ENCODE assay signal across 18 cellular contexts in genomic region chr6:25038992-25039391, GRCh38.
DNase-seq lines count a peak whose midpoint lies in the region; ATAC-seq and TF ChIP-seq lines count a peak whose summit lies in the region.
"Had no signal": no experiment of that assay in that cellular context is flagged by ENCODE, and none has a peak within 500 bp of the region (broad histone marks: within the 10 kb centered on the region; RNA-seq: fewer than 3 reads in every experiment).

No MANE protein-coding gene starts in this region.

- no peak overlapping the region for H3K4ac ChIP-seq in trophoblast cell (ENCODE audit: low read depth, low read length)

- intact Hi-C loops in dorsolateral prefrontal cortex (cut with DNase I): no loop called here

- no peak overlapping the region for H3K18ac ChIP-seq in trophoblast cell (ENCODE audit: low read length)

- peak in 1 of 3 donors; percentile 80 for DNase-seq in CD4-positive, CD25-positive, alpha-beta regulatory T cell
- DNase-seq in DND-41 (peak; percentile 66), SJCRH30 (peak in 1 of 2 experiments; percentile 15), dorsolateral prefrontal cortex (no peak), NOMO-1 (lab: John Stamatoyannopoulos, UW; ENCODE audit: unreplicated experiment in 2 of 2) (no peak), trophoblast cell (no peak)
- DNase-seq in central memory CD8-positive, alpha-beta T cell (ENCODE audit: low spot score in 2 of 2): no peak
- DNase-seq: activated CD4-positive, CD25-positive, alpha-beta regulatory T cell; head of caudate nucleus; KG1; NCI-H1436 treated with DMSO at 0.1 percent for 48 hours; pancreas; PC-9; stimulated activated naive CD4-positive, alpha-beta T cell treated with Interleukin-2 at 50 U/mL for 16 hours had no signal

- no peak overlapping the region for H2BK12ac ChIP-seq in trophoblast cell (ENCODE audit: low read length)

- H3K27me3 ChIP-seq in CD4-positive, CD25-positive, alpha-beta regulatory T cell (ENCODE audit: control insufficient read depth, insufficient read depth, low read length): no peaks in the 10 kb centered on the region
- H3K27me3 ChIP-seq in DND-41 (ENCODE audit: insufficient read depth, low read length, poor library complexity) (no peaks in the 10 kb centered on the region), SJCRH30 (no peaks in the 10 kb centered on the region), dorsolateral prefrontal cortex (peaks cover 0 to 21% (median 0%) of the 10 kb centered on the region in 45 donors), trophoblast cell (ENCODE audit: insufficient read depth, low read length) (no peaks in the 10 kb centered on the region)
- H3K27me3 ChIP-seq: esophagus muscularis mucosa, pancreas, vagina had no signal

- H3K9me3 ChIP-seq in CD4-positive, CD25-positive, alpha-beta regulatory T cell (ENCODE audit: control insufficient read depth in 2 of 2, low read length in 2 of 2): no peaks in the 10 kb centered on the region
- no peaks in the 10 kb centered on the region for H3K9me3 ChIP-seq in DND-41 (ENCODE audit: insufficient read depth, low read length, severe bottlenecking)
- no peaks in the 10 kb centered on the region for H3K9me3 ChIP-seq in SJCRH30 (replicated peaks)
- H3K9me3 ChIP-seq in trophoblast cell (ENCODE audit: insufficient read depth, low read depth, low read length): no peaks in the 10 kb centered on the region
- H3K9me3 ChIP-seq: esophagus muscularis mucosa, pancreas, vagina had no signal

- H3K27ac Mint-ChIP-seq in CD4-positive, CD25-positive, alpha-beta regulatory T cell: peak overlapping the region; percentile 93 to 98 (median 97)
- peak overlapping the region; percentile 81 for H3K27ac Mint-ChIP-seq in central memory CD8-positive, alpha-beta T cell (ENCODE audit: low read depth)
- H3K27ac Mint-ChIP-seq: dendritic cell treated with granulocyte-macrophage colony-stimulating factor and Interleukin-4, amounts not matched to agents 40 ng/mL and 50 ng/mL, for 4 days had no signal

- H4K20me1 ChIP-seq in DND-41 (ENCODE audit: insufficient read depth, low read length): no peaks in the 10 kb centered on the region

- TF ChIP-seq CTCF in DND-41 (IDR thresholded peaks at IDR 0.05; ENCODE audit: borderline replicate concordance, extremely low read depth, low read length, poor library complexity, severe bottlenecking) (no peak), dorsolateral prefrontal cortex (IDR thresholded peaks at IDR 0.05 in 54 of 56, conservative IDR thresholded peaks at IDR 0.05 in 2 of 56; ENCODE audit: low read depth in 1 of 56, partially characterized antibody in 56 of 56) (no peak)

- H2BK5ac ChIP-seq in trophoblast cell (ENCODE audit: low read depth, low read length, poor library complexity): no peak overlapping the region

- H4K8ac ChIP-seq in trophoblast cell (ENCODE audit: low read depth, low read length): no peak overlapping the region

- no peak overlapping the region for H2AK5ac ChIP-seq in trophoblast cell (ENCODE audit: low read length)

- H4K12ac ChIP-seq in trophoblast cell (ENCODE audit: low read depth, low read length): no peak overlapping the region

- peaks cover 87% of the 10 kb centered on the region for H3K79me2 ChIP-seq in DND-41 (ENCODE audit: insufficient read depth, low read length)
- H3K79me2 ChIP-seq in trophoblast cell (ENCODE audit: control insufficient read depth, insufficient read depth, low read length, poor library complexity): peaks cover 2% of the 10 kb centered on the region

- H2AFZ ChIP-seq in DND-41 (ENCODE audit: low read depth, low read length): no peak overlapping the region
- H2AFZ ChIP-seq in trophoblast cell (ENCODE audit: insufficient read depth, low read length, poor library complexity): no peak overlapping the region
- H2AFZ ChIP-seq: PC-9 had no signal

- H2BK120ac ChIP-seq in trophoblast cell (ENCODE audit: insufficient read depth, low read length, poor library complexity): no peak overlapping the region

- peak in 1 of 2 donors; percentile 25 for ATAC-seq in CD4-positive, CD25-positive, alpha-beta regulatory T cell (ENCODE audit: low read depth in 2 of 2)
- peak; percentile 28 for ATAC-seq in DND-41 (ENCODE audit: insufficient read depth, low read depth)
- no peak for ATAC-seq in central memory CD8-positive, alpha-beta T cell (replicated peaks; ENCODE audit: extremely low read depth, poor library complexity, severe bottlenecking)
- ATAC-seq: HCT116, pancreas had no signal

- peak overlapping the region; percentile 81 for H3K4me2 ChIP-seq in DND-41 (ENCODE audit: insufficient read depth, low read length)
- H3K4me2 ChIP-seq in trophoblast cell (ENCODE audit: low read length): no peak overlapping the region
- H3K4me2 ChIP-seq: PC-9 had no signal

- H3K4me1 ChIP-seq in CD4-positive, CD25-positive, alpha-beta regulatory T cell (ENCODE audit: control insufficient read depth, insufficient read depth, low read length, poor library complexity, severe bottlenecking): peaks cover 88% of the 10 kb centered on the region
- H3K4me1 ChIP-seq in DND-41 (ENCODE audit: insufficient read depth, low read length) (peaks cover 91% of the 10 kb centered on the region), SJCRH30 (no peaks in the 10 kb centered on the region), trophoblast cell (ENCODE audit: control insufficient read depth in 1 of 2, insufficient read depth in 2 of 2, low read length in 2 of 2) (peaks cover 8 to 14% of the 10 kb centered on the region in 2 experiments)
- H3K4me1 ChIP-seq: pancreas had no signal

- no peak overlapping the region for H3K14ac ChIP-seq in trophoblast cell (ENCODE audit: low read length)

- no CpG with 5 or more reads among the region's 6 CpGs for WGBS in trophoblast cell (ENCODE audit: extremely low coverage, insufficient coverage, insufficient read length)

- H3K36me3 Mint-ChIP-seq in CD4-positive, CD25-positive, alpha-beta regulatory T cell: peaks cover 4% of the 10 kb centered on the region
- H3K36me3 Mint-ChIP-seq in central memory CD8-positive, alpha-beta T cell (ENCODE audit: insufficient read depth): peaks cover 17% of the 10 kb centered on the region

- H3K4me3 ChIP-seq in CD4-positive, CD25-positive, alpha-beta regulatory T cell (ENCODE audit: low read depth, low read length): peak overlapping the region; percentile 100
- H3K4me3 ChIP-seq in DND-41 (ENCODE audit: low read depth in 1 of 2, low read length in 2 of 2): peak overlapping the region in 1 of 2 experiments; percentile 59; a peak in 2 of 4 replicates
- no peak overlapping the region for H3K4me3 ChIP-seq in SJCRH30
- H3K4me3 ChIP-seq in dorsolateral prefrontal cortex: no peak overlapping the region
- H3K4me3 ChIP-seq in trophoblast cell (ENCODE audit: low read depth, low read length): no peak overlapping the region
- H3K4me3 ChIP-seq: esophagus muscularis mucosa, pancreas, PC-9, vagina had no signal

- peak overlapping the region; percentile 91 for H3K27ac ChIP-seq in CD4-positive, CD25-positive, alpha-beta regulatory T cell (ENCODE audit: insufficient read depth, low read length, poor library complexity, severe bottlenecking)
- H3K27ac ChIP-seq in DND-41 (ENCODE audit: low read length): peak overlapping the region; percentile 84
- peak overlapping the region; percentile 55 for H3K27ac ChIP-seq in SJCRH30
- H3K27ac ChIP-seq in dorsolateral prefrontal cortex: no peak overlapping the region
- no peak overlapping the region for H3K27ac ChIP-seq in trophoblast cell (ENCODE audit: low read depth, low read length)
- H3K27ac ChIP-seq: esophagus muscularis mucosa, pancreas, PC-9, vagina had no signal

- no peak overlapping the region for H4K91ac ChIP-seq in trophoblast cell (ENCODE audit: low read depth, low read length)

- H3K23ac ChIP-seq in trophoblast cell (ENCODE audit: low read length): no peak overlapping the region

- H3K9me3 Mint-ChIP-seq in CD4-positive, CD25-positive, alpha-beta regulatory T cell: peaks cover 0 to 2% (median 0%) of the 10 kb centered on the region in 7 donors
- H3K9me3 Mint-ChIP-seq in central memory CD8-positive, alpha-beta T cell: no peaks in the 10 kb centered on the region
- H3K9me3 Mint-ChIP-seq: dendritic cell treated with granulocyte-macrophage colony-stimulating factor and Interleukin-4, amounts not matched to agents 40 ng/mL and 50 ng/mL, for 4 days had no signal

- peak overlapping the region; percentile 93 to 96 (median 94) for H3K4me3 Mint-ChIP-seq in CD4-positive, CD25-positive, alpha-beta regulatory T cell
- H3K4me3 Mint-ChIP-seq in central memory CD8-positive, alpha-beta T cell: peak overlapping the region; percentile 99
- H3K4me3 Mint-ChIP-seq: dendritic cell treated with granulocyte-macrophage colony-stimulating factor and Interleukin-4, amounts not matched to agents 40 ng/mL and 50 ng/mL, for 4 days had no signal

- no peaks in the 10 kb centered on the region for H3K27me3 Mint-ChIP-seq in CD4-positive, CD25-positive, alpha-beta regulatory T cell
- no peaks in the 10 kb centered on the region for H3K27me3 Mint-ChIP-seq in central memory CD8-positive, alpha-beta T cell

- H3K9ac ChIP-seq in DND-41 (ENCODE audit: low read depth, low read length) (peak overlapping the region; percentile 72), trophoblast cell (ENCODE audit: low read length) (no peak overlapping the region)

- H3K79me1 ChIP-seq in trophoblast cell (ENCODE audit: low read length): peaks cover 6% of the 10 kb centered on the region

- H3K36me3 ChIP-seq in CD4-positive, CD25-positive, alpha-beta regulatory T cell (ENCODE audit: control insufficient read depth, insufficient read depth, low read length): no peaks in the 10 kb centered on the region
- peaks cover 3% of the 10 kb centered on the region; the same call in 1 of the 2 replicates for H3K36me3 ChIP-seq in DND-41 (ENCODE audit: insufficient read depth, low read length)
- H3K36me3 ChIP-seq in SJCRH30: no peaks in the 10 kb centered on the region
- H3K36me3 ChIP-seq in trophoblast cell (ENCODE audit: control insufficient read depth in 1 of 2, insufficient read depth in 2 of 2, low read length in 2 of 2): no peaks in the 10 kb centered on the region
- H3K36me3 ChIP-seq: esophagus muscularis mucosa, pancreas, vagina had no signal

- H3K4me1 Mint-ChIP-seq in CD4-positive, CD25-positive, alpha-beta regulatory T cell: peaks cover 30 to 91% (median 70%) of the 10 kb centered on the region in 4 donors
- peaks cover 90% of the 10 kb centered on the region for H3K4me1 Mint-ChIP-seq in central memory CD8-positive, alpha-beta T cell

Comparison
In these comparisons a context has a peak if more than half of its experiments do, and no peak if none do; other contexts are left out.
1. H3K27ac ChIP-seq: peak in CD4-positive, CD25-positive, alpha-beta regulatory T cell (single experiment), DND-41 (single experiment) and SJCRH30 (single experiment); none in dorsolateral prefrontal cortex (0 of 59) and trophoblast cell (single experiment).